8 cellular contexts compared by ENCODE assay signal in genomic region chr11:18526130-18526520, GRCh38. TPM values are rescaled to one million over a fixed set of nuclear protein-coding genes. Genes with fewer than 3 reads are reported as not detected.
DNase-seq lines count a peak whose midpoint lies in the region; ATAC-seq and TF ChIP-seq lines count a peak whose summit lies in the region.

No MANE protein-coding gene starts in this region.

- POLR2A ChIA-PET in activated naive CD8-positive, alpha-beta T cell treated with anti-CD3 and anti-CD28 coated beads, Interleukin-2, amount 10 ng/mL, durations not matched to agents 7 days and 5 days (lab: Charles Lee) = interaction anchor here (0.6 to 2.2 kb wide), 17 partner anchors 11 to 422 kb away, joined by 3 to 27 read pairs (median 4); partner anchors contain the start of genes GTF2H1, HPS5, LDHA and SPTY2D1

- no peaks in the 10 kb centered on the region for H3K27me3 ChIP-seq in kidney epithelial cell (ENCODE audit: control insufficient read depth, insufficient read depth, low read length)
- H3K27me3 ChIP-seq in thoracic aorta (replicated peaks; ENCODE audit: insufficient read depth) = no peaks in the 10 kb centered on the region

- ATAC-seq in activated naive CD8-positive, alpha-beta T cell treated with anti-CD3 and anti-CD28 coated beads, Interleukin-2, amount 10 ng/mL, durations not matched to agents 7 days and 5 days (ENCODE audit: low read depth) = no peak
- ATAC-seq in thoracic aorta (ENCODE audit: insufficient number of reproducible peaks, low FRiP score, low read depth) = no peak

- peak overlapping the region; percentile 100 for H3K27ac Mint-ChIP-seq in activated CD4-positive, alpha-beta T cell treated with anti-CD3 and anti-CD28 coated beads, Interleukin-2, amount 10 ng/mL, durations not matched to agents 24 days and 14 days
- H3K27ac Mint-ChIP-seq in activated naive CD8-positive, alpha-beta T cell treated with anti-CD3 and anti-CD28 coated beads, Interleukin-2, amount 10 ng/mL, durations not matched to agents 7 days and 5 days = peak overlapping the region; percentile 100

- no peaks in the 10 kb centered on the region for H3K9me3 ChIP-seq in thoracic aorta

- H3K36me3 ChIP-seq in kidney epithelial cell (ENCODE audit: control insufficient read depth, insufficient read depth, low read length) = no peaks in the 10 kb centered on the region
- no peaks in the 10 kb centered on the region for H3K36me3 ChIP-seq in thoracic aorta

- intact Hi-C loops in activated CD4-positive, alpha-beta T cell treated with anti-CD3 and anti-CD28 coated beads, Interleukin-2, amount 10 ng/mL, durations not matched to agents 24 days and 14 days (cut with micrococcal nuclease) = loop anchor here (1.0 to 10.0 kb wide), 7 partner anchors 63 to 421 kb away; partner anchors contain the start of genes GTF2H1, HPS5, SAAL1 and SPTY2D1

- H3K4me1 ChIP-seq in thoracic aorta (ENCODE audit: control insufficient read depth in 1 of 2, low read depth in 2 of 2) = peaks cover 12 to 23% of the 10 kb centered on the region in 2 donors

- H3K9me3 Mint-ChIP-seq in activated CD4-positive, alpha-beta T cell treated with anti-CD3 and anti-CD28 coated beads, Interleukin-2, amount 10 ng/mL, durations not matched to agents 24 days and 14 days = no peaks in the 10 kb centered on the region
- no peaks in the 10 kb centered on the region for H3K9me3 Mint-ChIP-seq in activated naive CD8-positive, alpha-beta T cell treated with anti-CD3 and anti-CD28 coated beads, Interleukin-2, amount 10 ng/mL, durations not matched to agents 7 days and 5 days

- H3K27me3 Mint-ChIP-seq in activated CD4-positive, alpha-beta T cell treated with anti-CD3 and anti-CD28 coated beads, Interleukin-2, amount 10 ng/mL, durations not matched to agents 24 days and 14 days = no peaks in the 10 kb centered on the region
- no peaks in the 10 kb centered on the region for H3K27me3 Mint-ChIP-seq in activated naive CD8-positive, alpha-beta T cell treated with anti-CD3 and anti-CD28 coated beads, Interleukin-2, amount 10 ng/mL, durations not matched to agents 7 days and 5 days

- H3K4me3 ChIP-seq in kidney epithelial cell (ENCODE audit: low read depth, low read length) (peak overlapping the region; percentile 82), thoracic aorta (peak overlapping the region; percentile 97)

- H3K36me3 Mint-ChIP-seq in activated CD4-positive, alpha-beta T cell treated with anti-CD3 and anti-CD28 coated beads, Interleukin-2, amount 10 ng/mL, durations not matched to agents 24 days and 14 days (ENCODE audit: low read depth) = peaks cover 23% of the 10 kb centered on the region
- H3K36me3 Mint-ChIP-seq in activated naive CD8-positive, alpha-beta T cell treated with anti-CD3 and anti-CD28 coated beads, Interleukin-2, amount 10 ng/mL, durations not matched to agents 7 days and 5 days = peaks cover 15% of the 10 kb centered on the region

- DNase-seq in activated CD4-positive, alpha-beta T cell treated with anti-CD3 and anti-CD28 coated beads, Interleukin-2, amount 10 ng/mL, durations not matched to agents 24 days and 14 days = no peak
- DNase-seq in activated CD4-positive, alpha-beta T cell treated with anti-CD3 and anti-CD28 coated beads, Interleukin-2, amount 50 U/mL, for 4 hours = no peak
- no peak for DNase-seq in activated naive CD8-positive, alpha-beta T cell treated with anti-CD3 and anti-CD28 coated beads, Interleukin-2, amount 10 ng/mL, durations not matched to agents 7 days and 5 days
- no peak for DNase-seq in kidney epithelial cell (ENCODE audit: low read depth)
- DNase-seq in thoracic aorta (ENCODE audit: low spot score) = no peak
- DNase-seq in NCI-H526 (lab: John Stamatoyannopoulos, UW) = no peak
- DNase-seq in NCI-H524 (lab: John Stamatoyannopoulos, UW) = no peak
- DNase-seq in HT-29 (ENCODE audit: low spot score) = no peak

- peak overlapping the region; percentile 99 for H3K4me3 Mint-ChIP-seq in activated CD4-positive, alpha-beta T cell treated with anti-CD3 and anti-CD28 coated beads, Interleukin-2, amount 10 ng/mL, durations not matched to agents 24 days and 14 days
- H3K4me3 Mint-ChIP-seq in activated naive CD8-positive, alpha-beta T cell treated with anti-CD3 and anti-CD28 coated beads, Interleukin-2, amount 10 ng/mL, durations not matched to agents 7 days and 5 days = peak overlapping the region; percentile 99

- H3K4me1 Mint-ChIP-seq in activated CD4-positive, alpha-beta T cell treated with anti-CD3 and anti-CD28 coated beads, Interleukin-2, amount 10 ng/mL, durations not matched to agents 24 days and 14 days = peaks cover 29% of the 10 kb centered on the region
- peaks cover 24% of the 10 kb centered on the region for H3K4me1 Mint-ChIP-seq in activated naive CD8-positive, alpha-beta T cell treated with anti-CD3 and anti-CD28 coated beads, Interleukin-2, amount 10 ng/mL, durations not matched to agents 7 days and 5 days

- TF ChIP-seq CTCF in kidney epithelial cell (IDR thresholded peaks at IDR 0.05; ENCODE audit: insufficient read depth, low read length, poor library complexity, severe bottlenecking) (no peak), thoracic aorta (IDR thresholded peaks at IDR 0.05) (no peak)

- peak overlapping the region; percentile 92 to 96 for H3K27ac ChIP-seq in thoracic aorta

RNA-seq across cellular contexts. Expression of gene TSG101, which starts 0.6 kb away (rescaled TPM):
- 39.6 and 43.5 TPM in 2 replicates for total RNA-seq in activated CD4-positive, alpha-beta T cell treated with anti-CD3 and anti-CD28 coated beads, Interleukin-2, amount 10 ng/mL, durations not matched to agents 24 days and 14 days
- total RNA-seq in activated naive CD8-positive, alpha-beta T cell treated with anti-CD3 and anti-CD28 coated beads, Interleukin-2, amount 10 ng/mL, durations not matched to agents 7 days and 5 days = 10 to 100 TPM; 35.2 to 35.5 TPM
- 131 and 180 TPM in 2 replicates for total RNA-seq in kidney epithelial cell
- total RNA-seq in thoracic aorta = 10 to 100 TPM; 67.0 to 68.4 TPM
- total RNA-seq in HT-29 (2014; rRNA removed; shearing (Covaris generic)) = 73.0 and 80.0 TPM in 2 replicates
